In genomic region chr3:55609230-55610100, GRCh38 we compare ENCODE assay signal across 18 cellular contexts.
A peak's percentile ranks its signal among the peaks of the same experiment; 100 is the strongest.
DNase-seq lines count a peak whose midpoint lies in the region; ATAC-seq and TF ChIP-seq lines count a peak whose summit lies in the region.
"Had no signal": no experiment of that assay in that cellular context is flagged by ENCODE, and none has a peak within 500 bp of the region (broad histone marks: within the 10 kb centered on the region; RNA-seq: fewer than 3 reads in every experiment).

No MANE protein-coding gene starts in this region.

- no peak for DNase-seq in GM10266 (ENCODE audit: extremely low spot score)
- DNase-seq in cerebellar cortex (ENCODE audit: low spot score) = peak; percentile 54
- DNase-seq in neural crest cell (ENCODE audit: low read depth, low spot score) = no peak
- no peak for DNase-seq in activated CD8-positive, alpha-beta T cell treated with anti-CD3 and anti-CD28 coated beads, Interleukin-2, amount 10 ng/mL, durations not matched to agents 7 days and 5 days
- no peak for DNase-seq in stimulated activated CD4-positive, alpha-beta T cell treated with anti-CD3 and anti-CD28 coated beads, Interleukin-15, amount 100 ng/mL, for 24 hours
- DNase-seq: activated naive CD4-positive, alpha-beta T cell treated with anti-CD3 and anti-CD28 coated beads, Interleukin-2, amount 10 ng/mL, durations not matched to agents 7 days and 5 days; DMS79; MG63; NCI-H526 treated with DMSO at 0.1 percent for 48 hours; stimulated activated naive B cell treated with anti-CD40 and anti-IgM and Interleukin-4, amounts not matched to agents 10 μg/mL and 1 μg/mL and 100 μg/mL, for 72 hours had no signal

- peaks cover 8% of the 10 kb centered on the region for H3K4me1 ChIP-seq in Loucy (ENCODE audit: insufficient read depth, low read length, poor library complexity, severe bottlenecking)

- H3K36me3 ChIP-seq in Loucy (ENCODE audit: insufficient read depth, low read length) = no peaks in the 10 kb centered on the region
- H3K36me3 ChIP-seq: MG63 had no signal

- H3K79me2 ChIP-seq in Loucy (ENCODE audit: insufficient read depth, low read length) = no peaks in the 10 kb centered on the region

- H3K9me3 Mint-ChIP-seq in neural crest cell = peaks cover 3% of the 10 kb centered on the region
- H3K9me3 Mint-ChIP-seq in activated CD8-positive, alpha-beta T cell treated with anti-CD3 and anti-CD28 coated beads, Interleukin-2, amount 10 ng/mL, durations not matched to agents 7 days and 5 days (ENCODE audit: insufficient read depth) = no peaks in the 10 kb centered on the region
- H3K9me3 Mint-ChIP-seq: brain; mesothelial cell of epicardium; T-helper 1 cell treated with Interleukin-12 subunit alpha and Interleukin-12 subunit beta and Interleukin-4 antibody, amounts not matched to agents 30 μg/mL and 1 μg/mL, for 36 hours had no signal

- no peaks in the 10 kb centered on the region for H3K9me3 ChIP-seq in Loucy (ENCODE audit: insufficient read depth, low read depth, low read length)
- H3K9me3 ChIP-seq: MG63 had no signal

- CTCF ChIA-PET in activated CD8-positive, alpha-beta T cell treated with anti-CD3 and anti-CD28 coated beads, Interleukin-2, amount 10 ng/mL, durations not matched to agents 7 days and 5 days (lab: Charles Lee) = no interaction called here

- no peak overlapping the region for H3K27ac Mint-ChIP-seq in neural crest cell (ENCODE audit: unreplicated experiment)
- no peak overlapping the region for H3K27ac Mint-ChIP-seq in activated CD8-positive, alpha-beta T cell treated with anti-CD3 and anti-CD28 coated beads, Interleukin-2, amount 10 ng/mL, durations not matched to agents 7 days and 5 days
- H3K27ac Mint-ChIP-seq: activated naive CD4-positive, alpha-beta T cell treated with anti-CD3 and anti-CD28 coated beads, Interleukin-2, amount 10 ng/mL, durations not matched to agents 7 days and 5 days; B cell; mesothelial cell of epicardium; stimulated activated naive B cell treated with anti-CD40 and anti-IgM and Interleukin-4, amounts not matched to agents 10 μg/mL and 1 μg/mL and 100 μg/mL, for 72 hours; T-helper 1 cell treated with Interleukin-12 subunit alpha and Interleukin-12 subunit beta and Interleukin-4 antibody, amounts not matched to agents 30 μg/mL and 1 μg/mL, for 36 hours had no signal

- H3K9me2 ChIP-seq in Loucy (replicated peaks; ENCODE audit: low read depth, low read length) = no peaks in the 10 kb centered on the region

- H3K4me1 Mint-ChIP-seq in neural crest cell = peaks cover 6% of the 10 kb centered on the region
- no peaks in the 10 kb centered on the region for H3K4me1 Mint-ChIP-seq in activated CD8-positive, alpha-beta T cell treated with anti-CD3 and anti-CD28 coated beads, Interleukin-2, amount 10 ng/mL, durations not matched to agents 7 days and 5 days (ENCODE audit: low read depth)
- H3K4me1 Mint-ChIP-seq: activated naive CD4-positive, alpha-beta T cell treated with anti-CD3 and anti-CD28 coated beads, Interleukin-2, amount 10 ng/mL, durations not matched to agents 7 days and 5 days; stimulated activated naive B cell treated with anti-CD40 and anti-IgM and Interleukin-4, amounts not matched to agents 10 μg/mL and 1 μg/mL and 100 μg/mL, for 72 hours had no signal

- POLR2A ChIA-PET in activated CD8-positive, alpha-beta T cell treated with anti-CD3 and anti-CD28 coated beads, Interleukin-2, amount 10 ng/mL, durations not matched to agents 7 days and 5 days (lab: Charles Lee) = no interaction called here

- ATAC-seq in activated CD8-positive, alpha-beta T cell treated with anti-CD3 and anti-CD28 coated beads, Interleukin-2, amount 10 ng/mL, durations not matched to agents 7 days and 5 days = no peak
- no peak for ATAC-seq in HG02852 (IDR thresholded peaks at IDR 0.05; ENCODE audit: unreplicated experiment)
- ATAC-seq: activated CD4-positive, CD25-positive, alpha-beta regulatory T cell treated with anti-CD3 and anti-CD28 coated beads, Interleukin-2, amount 50 U/mL, for 24 hours; stimulated activated naive B cell treated with anti-CD40 and anti-IgM and Interleukin-4, amounts not matched to agents 10 μg/mL and 1 μg/mL and 100 μg/mL, for 72 hours had no signal

- H4K20me1 ChIP-seq in Loucy (ENCODE audit: insufficient read depth, low read length, poor library complexity, severe bottlenecking) = no peaks in the 10 kb centered on the region

- H3K27me3 Mint-ChIP-seq in neural crest cell (ENCODE audit: low read depth) = no peaks in the 10 kb centered on the region
- no peaks in the 10 kb centered on the region for H3K27me3 Mint-ChIP-seq in activated CD8-positive, alpha-beta T cell treated with anti-CD3 and anti-CD28 coated beads, Interleukin-2, amount 10 ng/mL, durations not matched to agents 7 days and 5 days (ENCODE audit: low read depth)
- H3K27me3 Mint-ChIP-seq: activated naive CD4-positive, alpha-beta T cell treated with anti-CD3 and anti-CD28 coated beads, Interleukin-2, amount 10 ng/mL, durations not matched to agents 7 days and 5 days; B cell; stimulated activated naive B cell treated with anti-CD40 and anti-IgM and Interleukin-4, amounts not matched to agents 10 μg/mL and 1 μg/mL and 100 μg/mL, for 72 hours had no signal

- no peak overlapping the region for H3K4me3 Mint-ChIP-seq in neural crest cell
- H3K4me3 Mint-ChIP-seq in activated CD8-positive, alpha-beta T cell treated with anti-CD3 and anti-CD28 coated beads, Interleukin-2, amount 10 ng/mL, durations not matched to agents 7 days and 5 days = no peak overlapping the region
- H3K4me3 Mint-ChIP-seq: activated naive CD4-positive, alpha-beta T cell treated with anti-CD3 and anti-CD28 coated beads, Interleukin-2, amount 10 ng/mL, durations not matched to agents 7 days and 5 days; B cell; brain; mesothelial cell of epicardium; stimulated activated naive B cell treated with anti-CD40 and anti-IgM and Interleukin-4, amounts not matched to agents 10 μg/mL and 1 μg/mL and 100 μg/mL, for 72 hours; T-helper 1 cell treated with Interleukin-12 subunit alpha and Interleukin-12 subunit beta and Interleukin-4 antibody, amounts not matched to agents 30 μg/mL and 1 μg/mL, for 36 hours had no signal

- TF ChIP-seq CTCF in GM10266 (IDR thresholded peaks at IDR 0.05; ENCODE audit: control insufficient read depth, insufficient read depth, low read depth, missing control alignments) = peak; percentile 24
- peak; percentile 72 for TF ChIP-seq CTCF in Loucy (conservative IDR thresholded peaks at IDR 0.05; ENCODE audit: low read length)
- TF ChIP-seq CTCF in neural crest cell (conservative IDR thresholded peaks at IDR 0.05) = peak; percentile 24

- no peaks in the 10 kb centered on the region for H3F3A ChIP-seq in Loucy (ENCODE audit: low read depth)

- H3K4me2 ChIP-seq in Loucy (ENCODE audit: low read depth, low read length, poor library complexity, severe bottlenecking) = no peak overlapping the region

- H3K27me3 ChIP-seq in Loucy (ENCODE audit: insufficient read depth, low read length, poor library complexity, severe bottlenecking) = no peaks in the 10 kb centered on the region
- H3K27me3 ChIP-seq: MG63 had no signal

- no peak overlapping the region for H3K9ac ChIP-seq in Loucy (ENCODE audit: low read depth, low read length, poor library complexity, severe bottlenecking)

- no peaks in the 10 kb centered on the region for H3K36me3 Mint-ChIP-seq in neural crest cell (ENCODE audit: low read depth)
- no peaks in the 10 kb centered on the region for H3K36me3 Mint-ChIP-seq in activated CD8-positive, alpha-beta T cell treated with anti-CD3 and anti-CD28 coated beads, Interleukin-2, amount 10 ng/mL, durations not matched to agents 7 days and 5 days (ENCODE audit: low read depth)
- H3K36me3 Mint-ChIP-seq: activated naive CD4-positive, alpha-beta T cell treated with anti-CD3 and anti-CD28 coated beads, Interleukin-2, amount 10 ng/mL, durations not matched to agents 7 days and 5 days; mesothelial cell of epicardium; stimulated activated naive B cell treated with anti-CD40 and anti-IgM and Interleukin-4, amounts not matched to agents 10 μg/mL and 1 μg/mL and 100 μg/mL, for 72 hours had no signal

- no peak overlapping the region for H3K4me3 ChIP-seq in Loucy (ENCODE audit: low read length, poor library complexity, severe bottlenecking)
- H3K4me3 ChIP-seq: MG63, skin epidermis had no signal

- no peak overlapping the region for H2AFZ ChIP-seq in Loucy (ENCODE audit: low read length)
